Comparison of ENCODE assay signal across 8 cellular contexts in genomic region chr1:52055066-52055853, GRCh38. TPM values are rescaled to one million over a fixed set of nuclear protein-coding genes. Genes with fewer than 3 reads are reported as not detected.
DNase-seq lines count a peak whose midpoint lies in the region; ATAC-seq and TF ChIP-seq lines count a peak whose summit lies in the region.

Gene TXNDC12, minus strand, starts transcription at chr1:52055191. Its CDS starts 95 bp downstream, at chr1:52055096.

- CTCF ChIA-PET in activated CD4-positive, alpha-beta memory T cell treated with anti-CD3 and anti-CD28 coated beads for 36 hours (lab: Charles Lee) = interaction anchor here (1.1 to 2.3 kb wide), 2 partner anchors 8 to 22 kb away, joined by 3 to 5 read pairs; partner anchors contain the start of gene KTI12

- H4K20me1 ChIP-seq in BLaER1 treated with 17β-estradiol and CSF1 and Interleukin-3, amounts not matched to agents 10 nM and 100 nM = peaks cover 21 to 79% (median 51%) of the 10 kb centered on the region in 11 experiments; a peak in 19 of 22 replicates

- peaks cover 29 to 47% (median 42%) of the 10 kb centered on the region in 11 experiments for H3K36me3 ChIP-seq in BLaER1 treated with 17β-estradiol and CSF1 and Interleukin-3, amounts not matched to agents 10 nM and 100 nM
- peaks cover 0 to 5% (median under 1%) of the 10 kb centered on the region in 4 donors for H3K36me3 ChIP-seq in liver (ENCODE audit: control insufficient read depth in 4 of 4, insufficient read depth in 3 of 4, low read depth in 1 of 4, low read length in 3 of 4)

- TF ChIP-seq RAD21 in liver (IDR thresholded peaks at IDR 0.05) = peak in 1 of 2 donors; percentile 38

- H3K36me3 Mint-ChIP-seq in activated CD4-positive, alpha-beta memory T cell treated with anti-CD3 and anti-CD28 coated beads for 36 hours = peaks cover 22% of the 10 kb centered on the region

- H3K4me1 Mint-ChIP-seq in activated CD4-positive, alpha-beta memory T cell treated with anti-CD3 and anti-CD28 coated beads for 36 hours (ENCODE audit: low read depth) = peaks cover 52% of the 10 kb centered on the region

- TF ChIP-seq CTCF in dorsolateral prefrontal cortex (IDR thresholded peaks at IDR 0.05 in 54 of 56, conservative IDR thresholded peaks at IDR 0.05 in 2 of 56; ENCODE audit: low read depth in 1 of 56, partially characterized antibody in 56 of 56) (peak in 2 of 56 donors; percentile 13 to 34), liver (IDR thresholded peaks at IDR 0.05; ENCODE audit: low read depth, low read length, missing input control) (no peak)

- H3K4me3 Mint-ChIP-seq in activated CD4-positive, alpha-beta memory T cell treated with anti-CD3 and anti-CD28 coated beads for 36 hours = peak within 1 kb of the TSS; percentile 94

- ATAC-seq in GM19328 (IDR thresholded peaks at IDR 0.05; ENCODE audit: unreplicated experiment) = peak; percentile 35

- H3K27ac ChIP-seq in BLaER1 treated with 17β-estradiol and CSF1 and Interleukin-3, amounts not matched to agents 10 nM and 100 nM = peak within 1 kb of the TSS; percentile 87 to 98 (median 97)
- H3K27ac ChIP-seq in dorsolateral prefrontal cortex (peak within 1 kb of the TSS; percentile 44 to 97 (median 91)), liver (ENCODE audit: low read depth in 1 of 2, low read length in 2 of 2) (peak within 1 kb of the TSS; percentile 96 to 98)

- peak within 1 kb of the TSS; percentile 95 for H3K27ac Mint-ChIP-seq in activated CD4-positive, alpha-beta memory T cell treated with anti-CD3 and anti-CD28 coated beads for 36 hours

- no peaks in the 10 kb centered on the region for H3K9me3 Mint-ChIP-seq in activated CD4-positive, alpha-beta memory T cell treated with anti-CD3 and anti-CD28 coated beads for 36 hours

- H3K9ac ChIP-seq in BLaER1 treated with 17β-estradiol and CSF1 and Interleukin-3, amounts not matched to agents 10 nM and 100 nM = peak within 1 kb of the TSS; percentile 93 to 98 (median 95)
- H3K9ac ChIP-seq in liver (ENCODE audit: low read depth in 1 of 2, low read length in 2 of 2) = peak within 1 kb of the TSS; percentile 72 to 95

- intact Hi-C loops in activated CD4-positive, alpha-beta memory T cell treated with anti-CD3 and anti-CD28 coated beads for 36 hours (cut with micrococcal nuclease) = loop anchor here (10.0 kb wide), 1 partner anchor 580 kb away; the partner anchor contains the start of gene SHISAL2A
- intact Hi-C loops in dorsolateral prefrontal cortex (cut with DNase I) = loop anchor here (2.0 to 10.0 kb wide), 4 partner anchors 22 to 650 kb away; partner anchors contain the start of genes ORC1 (in 2 of the 2), PRPF38A (in 2 of the 2) and KTI12 (in 1 of the 2)

- under 1% methylated on average over 45 of the region's 45 CpGs for WGBS in liver

- DNase-seq in HK-2 (ENCODE audit: unreplicated experiment) (peak; percentile 84), NCI-H82 (lab: John Stamatoyannopoulos, UW) (peak; percentile 95), dorsolateral prefrontal cortex (peak; percentile 64 to 91 (median 86))
- peak; percentile 82 for DNase-seq in activated CD4-positive, alpha-beta memory T cell treated with anti-CD3 and anti-CD28 coated beads for 36 hours
- peak; percentile 74 for DNase-seq in stimulated activated CD4-positive, alpha-beta T cell treated with anti-CD3 and anti-CD28 coated beads, Interleukin-4, amount 100 ng/mL, for 24 hours

- POLR2A ChIA-PET in activated CD4-positive, alpha-beta memory T cell treated with anti-CD3 and anti-CD28 coated beads for 36 hours (lab: Charles Lee) = interaction anchor here (0.7 to 2.6 kb wide), 7 partner anchors 19 to 498 kb away, joined by 3 to 15 read pairs (median 3); partner anchors contain the start of genes KTI12, ORC1 and PRPF38A

- H3K27me3 Mint-ChIP-seq in activated CD4-positive, alpha-beta memory T cell treated with anti-CD3 and anti-CD28 coated beads for 36 hours = no peaks in the 10 kb centered on the region

- peak within 1 kb of the TSS; percentile 81 to 96 (median 92) for H3K4me3 ChIP-seq in BLaER1 treated with 17β-estradiol and CSF1 and Interleukin-3, amounts not matched to agents 10 nM and 100 nM
- H3K4me3 ChIP-seq in dorsolateral prefrontal cortex (peak within 1 kb of the TSS; percentile 69 to 100 (median 96)), liver (ENCODE audit: low read depth in 1 of 3, low read length in 3 of 3) (peak within 1 kb of the TSS; percentile 86 to 94 (median 89))

- peaks cover 44 to 56% (median 51%) of the 10 kb centered on the region in 10 experiments for H3K4me1 ChIP-seq in BLaER1 treated with 17β-estradiol and CSF1 and Interleukin-3, amounts not matched to agents 10 nM and 100 nM
- H3K4me1 ChIP-seq in liver (ENCODE audit: control insufficient read depth in 4 of 4, insufficient read depth in 4 of 4, low read length in 3 of 4) = peaks cover 2 to 33% (median 27%) of the 10 kb centered on the region in 4 donors

- H3K9me3 ChIP-seq in BLaER1 treated with 17β-estradiol and CSF1 and Interleukin-3, amounts not matched to agents 10 nM and 100 nM (replicated peaks in 1 of 11) = no peaks in the 10 kb centered on the region
- H3K9me3 ChIP-seq in liver (ENCODE audit: control insufficient read depth in 4 of 4, low read length in 3 of 4) = no peaks in the 10 kb centered on the region

- no peaks in the 10 kb centered on the region for H3K27me3 ChIP-seq in BLaER1 treated with 17β-estradiol and CSF1 and Interleukin-3, amounts not matched to agents 10 nM and 100 nM
- H3K27me3 ChIP-seq in dorsolateral prefrontal cortex (no peaks in the 10 kb centered on the region), liver (ENCODE audit: control insufficient read depth in 4 of 4, insufficient read depth in 4 of 4, low read length in 3 of 4) (no peaks in the 10 kb centered on the region)

- peak within 1 kb of the TSS; percentile 73 to 99 (median 95) for H3K4me2 ChIP-seq in BLaER1 treated with 17β-estradiol and CSF1 and Interleukin-3, amounts not matched to agents 10 nM and 100 nM

TF ChIP-seq in liver, 16 proteins besides CTCF, POLR2A, EP300 and RAD21 (continues in another document):
- TF ChIP-seq, protein P1, sequence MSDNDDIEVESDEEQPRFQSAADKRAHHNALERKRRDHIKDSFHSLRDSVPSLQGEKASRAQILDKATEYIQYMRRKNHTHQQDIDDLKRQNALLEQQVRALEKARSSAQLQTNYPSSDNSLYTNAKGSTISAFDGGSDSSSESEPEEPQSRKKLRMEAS (IDR thresholded peaks at IDR 0.05) = peak; percentile 45
- TF ChIP-seq EGR1 (IDR thresholded peaks at IDR 0.05; ENCODE audit: low read depth in 2 of 2) (peak; percentile 9 to 60), JUND (IDR thresholded peaks at IDR 0.05) (peak; percentile 55 to 57), TAF1 (conservative IDR thresholded peaks at IDR 0.05) (no peak), YY1 (IDR thresholded peaks at IDR 0.05) (peak; percentile 67), NR2F2 (IDR thresholded peaks at IDR 0.05) (no peak), FOXA1 (IDR thresholded peaks at IDR 0.05) (no peak), SP1 (IDR thresholded peaks at IDR 0.05) (peak; percentile 55), FOXA2 (IDR thresholded peaks at IDR 0.05) (no peak), RXRA (IDR thresholded peaks at IDR 0.05) (peak; percentile 33 to 49), HNF4A (conservative IDR thresholded peaks at IDR 0.05) (peak; percentile 75 to 83), HNF4G (IDR thresholded peaks at IDR 0.05) (peak; percentile 41)
- TF ChIP-seq, protein P2, sequence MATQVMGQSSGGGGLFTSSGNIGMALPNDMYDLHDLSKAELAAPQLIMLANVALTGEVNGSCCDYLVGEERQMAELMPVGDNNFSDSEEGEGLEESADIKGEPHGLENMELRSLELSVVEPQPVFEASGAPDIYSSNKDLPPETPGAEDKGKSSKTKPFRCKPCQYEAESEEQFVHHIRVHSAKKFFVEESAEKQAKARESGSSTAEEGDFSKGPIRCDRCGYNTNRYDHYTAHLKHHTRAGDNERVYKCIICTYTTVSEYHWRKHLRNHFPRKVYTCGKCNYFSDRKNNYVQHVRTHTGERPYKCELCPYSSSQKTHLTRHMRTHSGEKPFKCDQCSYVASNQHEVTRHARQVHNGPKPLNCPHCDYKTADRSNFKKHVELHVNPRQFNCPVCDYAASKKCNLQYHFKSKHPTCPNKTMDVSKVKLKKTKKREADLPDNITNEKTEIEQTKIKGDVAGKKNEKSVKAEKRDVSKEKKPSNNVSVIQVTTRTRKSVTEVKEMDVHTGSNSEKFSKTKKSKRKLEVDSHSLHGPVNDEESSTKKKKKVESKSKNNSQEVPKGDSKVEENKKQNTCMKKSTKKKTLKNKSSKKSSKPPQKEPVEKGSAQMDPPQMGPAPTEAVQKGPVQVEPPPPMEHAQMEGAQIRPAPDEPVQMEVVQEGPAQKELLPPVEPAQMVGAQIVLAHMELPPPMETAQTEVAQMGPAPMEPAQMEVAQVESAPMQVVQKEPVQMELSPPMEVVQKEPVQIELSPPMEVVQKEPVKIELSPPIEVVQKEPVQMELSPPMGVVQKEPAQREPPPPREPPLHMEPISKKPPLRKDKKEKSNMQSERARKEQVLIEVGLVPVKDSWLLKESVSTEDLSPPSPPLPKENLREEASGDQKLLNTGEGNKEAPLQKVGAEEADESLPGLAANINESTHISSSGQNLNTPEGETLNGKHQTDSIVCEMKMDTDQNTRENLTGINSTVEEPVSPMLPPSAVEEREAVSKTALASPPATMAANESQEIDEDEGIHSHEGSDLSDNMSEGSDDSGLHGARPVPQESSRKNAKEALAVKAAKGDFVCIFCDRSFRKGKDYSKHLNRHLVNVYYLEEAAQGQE (IDR thresholded peaks at IDR 0.05) = peak; percentile 68
- TF ChIP-seq, protein P3, sequence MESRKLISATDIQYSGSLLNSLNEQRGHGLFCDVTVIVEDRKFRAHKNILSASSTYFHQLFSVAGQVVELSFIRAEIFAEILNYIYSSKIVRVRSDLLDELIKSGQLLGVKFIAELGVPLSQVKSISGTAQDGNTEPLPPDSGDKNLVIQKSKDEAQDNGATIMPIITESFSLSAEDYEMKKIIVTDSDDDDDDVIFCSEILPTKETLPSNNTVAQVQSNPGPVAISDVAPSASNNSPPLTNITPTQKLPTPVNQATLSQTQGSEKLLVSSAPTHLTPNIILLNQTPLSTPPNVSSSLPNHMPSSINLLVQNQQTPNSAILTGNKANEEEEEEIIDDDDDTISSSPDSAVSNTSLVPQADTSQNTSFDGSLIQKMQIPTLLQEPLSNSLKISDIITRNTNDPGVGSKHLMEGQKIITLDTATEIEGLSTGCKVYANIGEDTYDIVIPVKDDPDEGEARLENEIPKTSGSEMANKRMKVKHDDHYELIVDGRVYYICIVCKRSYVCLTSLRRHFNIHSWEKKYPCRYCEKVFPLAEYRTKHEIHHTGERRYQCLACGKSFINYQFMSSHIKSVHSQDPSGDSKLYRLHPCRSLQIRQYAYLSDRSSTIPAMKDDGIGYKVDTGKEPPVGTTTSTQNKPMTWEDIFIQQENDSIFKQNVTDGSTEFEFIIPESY (IDR thresholded peaks at IDR 0.05) = peak; percentile 51

RNA-seq across cellular contexts. Expression of gene TXNDC12, which starts in this region (rescaled TPM):
- 10 to 100 TPM; 35.0 to 35.1 TPM for total RNA-seq in activated CD4-positive, alpha-beta memory T cell treated with anti-CD3 and anti-CD28 coated beads for 36 hours
- total RNA-seq in dorsolateral prefrontal cortex (10 to 100 TPM; 18.2 to 47.5 (median 33.6) TPM), liver (10 to 100 TPM; 17.5 to 22.3 TPM)
- 10 to 100 TPM; 19.1 to 35.8 TPM for polyA plus RNA-seq in liver

Comparison
In these comparisons a context has a peak if more than half of its experiments do, and no peak if none do; other contexts are left out.
1. Peak in every context shown above with its lines: DNase-seq, ATAC-seq, H3K4me3 ChIP-seq and H3K27ac ChIP-seq.